ENCODE assay signal across 19 cellular contexts in genomic region chr5:91306497-91306896, GRCh38.
A peak's percentile ranks its signal among the peaks of the same experiment; 100 is the strongest.
DNase-seq lines count a peak whose midpoint lies in the region; TF ChIP-seq lines count a peak whose summit lies in the region.
"Had no signal": no experiment of that assay in that cellular context is flagged by ENCODE, and none has a peak within 500 bp of the region (broad histone marks: within the 10 kb centered on the region; RNA-seq: fewer than 3 reads in every experiment).

No MANE protein-coding gene starts in this region.

- H3K27me3 ChIP-seq in ACC112 (ENCODE audit: insufficient read depth, low read length) (no peaks in the 10 kb centered on the region), rectal smooth muscle tissue (ENCODE audit: control insufficient read depth, insufficient read depth, low read length) (no peaks in the 10 kb centered on the region)
- H3K27me3 ChIP-seq: upper lobe of right lung had no signal

- DNase-seq in RPMI7951 (ENCODE audit: low read depth) (peak; percentile 8), fibroblast of villous mesenchyme (ENCODE audit: low read depth) (peak; percentile 38), SIG-M5 treated with dmso at 0.1 percent for 504 hours (lab: John Stamatoyannopoulos, UW; ENCODE audit: unreplicated experiment) (no peak), activated T-cell treated with anti-CD3 and anti-CD28 coated beads for 4 hours (no peak), nucleus accumbens (lab: John Stamatoyannopoulos, UW) (no peak)
- no peak for DNase-seq in activated naive CD4-positive, alpha-beta T cell treated with anti-CD3 and anti-CD28 coated beads, Interleukin-2, amount 50 U/mL, for 16 hours
- DNase-seq: activated CD4-positive, alpha-beta T cell treated with anti-CD3 and anti-CD28 coated beads for 1 hour; C1 segment of cervical spinal cord; effector memory CD8-positive, alpha-beta T cell; islet precursor cell; Kasumi-1; natural killer cell; NCI-H2107; posterior cingulate gyrus; stimulated activated CD4-positive, alpha-beta T cell treated with anti-CD3 and anti-CD28 coated beads, Interleukin-4, amount 100 ng/mL, for 1 hour; stimulated activated naive CD8-positive, alpha-beta T cell treated with anti-CD3 and anti-CD28 coated beads, Interleukin-15, Interleukin-2, amounts not matched to agents 100 U/mL and 50 U/mL, for 24 hours; upper lobe of right lung had no signal

- no peak overlapping the region for H3K9ac ChIP-seq in rectal smooth muscle tissue (ENCODE audit: low read length)

- H3K36me3 ChIP-seq in ACC112 (ENCODE audit: insufficient read depth, low read length) (peaks cover 11% of the 10 kb centered on the region; the same call in 1 of the 2 replicates), rectal smooth muscle tissue (ENCODE audit: control insufficient read depth, insufficient read depth, low read length) (no peaks in the 10 kb centered on the region)
- H3K36me3 ChIP-seq: upper lobe of right lung had no signal

- H3K79me2 ChIP-seq in ACC112 (ENCODE audit: control insufficient read depth, insufficient read depth, low read length, unreplicated experiment), result peaks cover 10% of the 10 kb centered on the region

- H3K4me3 ChIP-seq in ACC112 (ENCODE audit: low read depth, low read length) (no peak overlapping the region), fibroblast of villous mesenchyme (ENCODE audit: low read depth, low read length) (no peak overlapping the region), rectal smooth muscle tissue (ENCODE audit: low read length) (no peak overlapping the region)
- H3K4me3 ChIP-seq: upper lobe of right lung had no signal

- no peak overlapping the region for H2AFZ ChIP-seq in ACC112 (ENCODE audit: low read length, unreplicated experiment)

- H3K27ac ChIP-seq in ACC112 (ENCODE audit: low read depth, low read length) (peak overlapping the region; percentile 84), rectal smooth muscle tissue (ENCODE audit: low read depth, low read length) (peak overlapping the region; percentile 21)
- H3K27ac ChIP-seq: upper lobe of right lung had no signal

- H3K4me1 ChIP-seq in ACC112 (ENCODE audit: control insufficient read depth, insufficient read depth, low read length, unreplicated experiment), result peaks cover 44% of the 10 kb centered on the region
- H3K4me1 ChIP-seq in rectal smooth muscle tissue (ENCODE audit: control insufficient read depth, insufficient read depth, low read length), result peaks cover 5% of the 10 kb centered on the region

- no peak for TF ChIP-seq CTCF in fibroblast of villous mesenchyme (IDR thresholded peaks at IDR 0.05; ENCODE audit: insufficient read depth, low read depth, low read length)

Comparison
In these comparisons a context has a peak if more than half of its experiments do, and no peak if none do; other contexts are left out.
1. DNase-seq: peak in RPMI7951 (single experiment) and fibroblast of villous mesenchyme (single experiment); none in SIG-M5 treated with dmso at 0.1 percent for 504 hours (single experiment), activated naive CD4-positive, alpha-beta T cell treated with anti-CD3 and anti-CD28 coated beads, Interleukin-2, amount 50 U/mL, for 16 hours (single experiment), activated T-cell treated with anti-CD3 and anti-CD28 coated beads for 4 hours (single experiment) and nucleus accumbens (0 of 56).